Comparison of ENCODE assay signal across 9 cellular contexts in genomic region chr1:28592314-28593071, GRCh38. TPM values are rescaled to one million over a fixed set of nuclear protein-coding genes. Genes with fewer than 3 reads are reported as not detected.
A peak's percentile ranks its signal among the peaks of the same experiment; 100 is the strongest.
DNase-seq lines count a peak whose midpoint lies in the region; ATAC-seq and TF ChIP-seq lines count a peak whose summit lies in the region.
"Had no signal": no experiment of that assay in that cellular context is flagged by ENCODE, and none has a peak within 500 bp of the region (broad histone marks: within the 10 kb centered on the region; RNA-seq: fewer than 3 reads in every experiment).

No MANE protein-coding gene starts in this region.

- H3K27ac ChIP-seq in A673 (ENCODE audit: low read depth, low read length, poor library complexity, severe bottlenecking) (no peak overlapping the region), WERI-Rb-1 (no peak overlapping the region), gastrocnemius medialis (no peak overlapping the region)
- H3K27ac ChIP-seq: epithelial cell of prostate had no signal

- H3K4me1 ChIP-seq in A673 (ENCODE audit: insufficient read depth, low read length, poor library complexity, severe bottlenecking) (peaks cover 10% of the 10 kb centered on the region), gastrocnemius medialis (peaks cover 0 to 4% of the 10 kb centered on the region in 2 donors)

- DNase-seq in A673 (ENCODE audit: low spot score) (peak; percentile 26), WERI-Rb-1 (peak; percentile 11), left ventricle myocardium superior (peak; percentile 47), gastrocnemius medialis (no peak)
- DNase-seq in activated CD4-positive, alpha-beta T cell treated with anti-CD3 and anti-CD28 coated beads, Interleukin-2, amount 50 U/mL, for 1 hour = no peak

- TF ChIP-seq CTCF in A673 (conservative IDR thresholded peaks at IDR 0.05; ENCODE audit: low read depth, low read length) = no peak
- TF ChIP-seq CTCF in WERI-Rb-1 (IDR thresholded peaks at IDR 0.05; ENCODE audit: low read depth, low read length) = no peak
- no peak for TF ChIP-seq CTCF in gastrocnemius medialis (IDR thresholded peaks at IDR 0.05 in 4 of 5, conservative IDR thresholded peaks at IDR 0.05 in 1 of 5)

- peak; percentile 48 for TF ChIP-seq POLR2A in GM19099 (IDR thresholded peaks at IDR 0.05; ENCODE audit: extremely low read depth, insufficient read length, low read depth)
- no peak for TF ChIP-seq POLR2A in gastrocnemius medialis (IDR thresholded peaks at IDR 0.05)

- H3K27me3 ChIP-seq in A673 (replicated peaks; ENCODE audit: insufficient read depth, low read depth, low read length, poor library complexity) (no peaks in the 10 kb centered on the region), WERI-Rb-1 (ENCODE audit: insufficient read depth, low read depth, severe bottlenecking) (no peaks in the 10 kb centered on the region), gastrocnemius medialis (no peaks in the 10 kb centered on the region)

- POLR2A ChIA-PET in A673 (lab: Charles Lee; ENCODE audit: low non-redundant PET) = interaction anchor here (0.5 to 0.6 kb wide), 2 partner anchors 11 to 56 kb away, joined by 3 read pairs; partner anchors contain the start of gene RNU11

- BruUV-seq in A673 (replicated peaks; lab: Mats Ljungman, UMichigan) = no TSS peak

- in situ Hi-C loops in gastrocnemius medialis (cut with MboI; ENCODE audit: low sequenced_read_pairs in 4 of 4) = loop anchor here in 1 of 4 donors (25.0 kb wide), 1 partner anchor 230 kb away; the partner anchor contains the start of gene PHACTR4

- CTCF ChIA-PET in A673 (lab: Charles Lee) = interaction anchor here (0.5 to 0.6 kb wide), 2 partner anchors 233 to 300 kb away, joined by 5 to 11 read pairs; no protein-coding TSS in a partner anchor

- peak overlapping the region; percentile 55 for H3K4me3 ChIP-seq in A673 (ENCODE audit: low read depth, low read length, poor library complexity, severe bottlenecking)
- H3K4me3 ChIP-seq in WERI-Rb-1 (ENCODE audit: low read depth, low read length) = peak overlapping the region; percentile 60
- H3K4me3 ChIP-seq in gastrocnemius medialis = peak overlapping the region; percentile 35 to 65 (median 50)

- H3K9me3 ChIP-seq in A673 (ENCODE audit: low read depth, low read length, poor library complexity, severe bottlenecking) (no peaks in the 10 kb centered on the region), WERI-Rb-1 (ENCODE audit: severe bottlenecking) (no peaks in the 10 kb centered on the region), gastrocnemius medialis (no peaks in the 10 kb centered on the region)

- intact Hi-C loops in A673 (cut with micrococcal nuclease; ENCODE audit: unreplicated experiment) = no loop called here
- intact Hi-C loops in left ventricle myocardium superior (cut with micrococcal nuclease) = no loop called here
- intact Hi-C loops in gastrocnemius medialis (cut with DNase I; ENCODE audit: low total_unique reads) = no loop called here

- ATAC-seq in left ventricle myocardium superior = peak; percentile 76
- peak; percentile 21 to 40 for ATAC-seq in gastrocnemius medialis
- no peak for ATAC-seq in GM19328 (IDR thresholded peaks at IDR 0.05; ENCODE audit: unreplicated experiment)
- no peak for ATAC-seq in HG03565 (IDR thresholded peaks at IDR 0.05; ENCODE audit: unreplicated experiment)

- H3K36me3 ChIP-seq in A673 (ENCODE audit: insufficient read depth, low read length, poor library complexity, severe bottlenecking) (no peaks in the 10 kb centered on the region), WERI-Rb-1 (no peaks in the 10 kb centered on the region), gastrocnemius medialis (no peaks in the 10 kb centered on the region)

RNA-seq across cellular contexts. Expression of gene RAB42, which starts 0.4 kb away (rescaled TPM):
- total RNA-seq in A673 (2021) (2.4 and 3.5 TPM in 2 replicates), left ventricle myocardium superior (1.5 TPM), gastrocnemius medialis (under 1 TPM in 2 of 4 donors, not detected in 2; 0.62 to 0.87 TPM)

RNA-seq across cellular contexts. Expression of gene TRNAU1AP, which starts 39.6 kb away (rescaled TPM):
- total RNA-seq in A673 (2021) (33.8 and 38.8 TPM in 2 replicates), left ventricle myocardium superior (14.5 TPM), gastrocnemius medialis (10 to 100 TPM in 3 of 4 donors, 1 to 10 TPM in 1; 5.3 to 19.7 (median 12.0) TPM)

RNA-seq across cellular contexts. Expression of gene TAF12, which starts 50.4 kb away (rescaled TPM):
- total RNA-seq in A673 (2021) (17.9 and 22.6 TPM in 2 replicates), left ventricle myocardium superior (31.4 TPM), gastrocnemius medialis (10 to 100 TPM; 33.5 to 81.6 (median 65.0) TPM)

RNA-seq across cellular contexts. Expression of gene RNU11, which starts 55.9 kb away (rescaled TPM):
- total RNA-seq in A673 (2021) (not detected in 2 replicates), left ventricle myocardium superior (not detected), gastrocnemius medialis (not detected)

Comparison
In these comparisons a context has a peak if more than half of its experiments do, and no peak if none do; other contexts are left out.
1. DNase-seq: peak in A673 (single experiment), WERI-Rb-1 (single experiment) and left ventricle myocardium superior (single experiment); none in gastrocnemius medialis (0 of 2) and activated CD4-positive, alpha-beta T cell treated with anti-CD3 and anti-CD28 coated beads, Interleukin-2, amount 50 U/mL, for 1 hour (single experiment).
2. ATAC-seq: peak in left ventricle myocardium superior (single experiment) and gastrocnemius medialis (2 of 2); none in GM19328 (single experiment) and HG03565 (single experiment).
3. Peak in every context shown above with its lines, with median percentiles within 50 percentile points of each other: H3K4me3 ChIP-seq.